In the genomic region with DNA sequence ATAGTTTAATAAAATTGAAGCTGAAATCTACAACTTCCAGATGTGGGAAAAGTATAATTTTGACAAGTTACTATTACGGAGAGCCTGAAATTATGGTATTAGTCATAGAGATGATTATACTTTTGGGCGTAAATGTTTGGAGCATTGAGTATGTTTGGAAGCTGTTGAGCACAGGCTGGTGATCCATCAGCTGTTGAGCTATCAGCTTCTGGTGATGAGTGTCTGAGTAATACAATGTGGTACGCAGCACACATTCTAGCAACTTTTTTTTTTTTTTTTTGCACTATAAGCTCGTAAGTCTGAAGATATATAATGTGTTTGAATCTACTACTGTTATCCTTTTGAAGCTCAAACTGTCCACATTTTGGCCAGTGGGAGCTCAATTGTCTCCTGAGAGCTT, we compare ENCODE assay signal across 19 cellular contexts.
A peak's percentile ranks its signal among the peaks of the same experiment; 100 is the strongest.
DNase-seq lines count a peak whose midpoint lies in the region; ATAC-seq, FAIRE-seq and TF ChIP-seq lines count a peak whose summit lies in the region.
"Had no signal": no experiment of that assay in that cellular context is flagged by ENCODE, and none has a peak within 500 bp of the region (broad histone marks: within the 10 kb centered on the region; RNA-seq: fewer than 3 reads in every experiment).

No MANE protein-coding gene starts in this region.

- no peaks in the 10 kb centered on the region for H3K9me3 Mint-ChIP-seq in astrocyte (ENCODE audit: unreplicated experiment)
- no peaks in the 10 kb centered on the region for H3K9me3 Mint-ChIP-seq in activated T-helper 17 cell treated with anti-CD3 and anti-CD28 coated beads, Interleukin-2, amount 50 U/mL, for 72 hours
- H3K9me3 Mint-ChIP-seq: neural progenitor cell; stimulated activated naive CD8-positive, alpha-beta T cell treated with anti-CD3 and anti-CD28 coated beads, Interleukin-15, Interleukin-2, amounts not matched to agents 100 ng/mL and 50 ng/mL, for 24 hours had no signal

- H4K20me1 ChIP-seq in GM23248 (ENCODE audit: insufficient read depth) (no peaks in the 10 kb centered on the region), astrocyte (ENCODE audit: insufficient read depth, low read length) (no peaks in the 10 kb centered on the region)

- POLR2A ChIA-PET in AG04450 (lab: Yijun Ruan, JAX): no interaction called here

- H3K4me3 Mint-ChIP-seq in astrocyte (ENCODE audit: unreplicated experiment): no peak overlapping the region
- H3K4me3 Mint-ChIP-seq in activated T-helper 17 cell treated with anti-CD3 and anti-CD28 coated beads, Interleukin-2, amount 50 U/mL, for 72 hours: no peak overlapping the region
- H3K4me3 Mint-ChIP-seq: neural progenitor cell; stimulated activated naive CD8-positive, alpha-beta T cell treated with anti-CD3 and anti-CD28 coated beads, Interleukin-15, Interleukin-2, amounts not matched to agents 100 ng/mL and 50 ng/mL, for 24 hours had no signal

- no peak overlapping the region for H3K27ac Mint-ChIP-seq in astrocyte (ENCODE audit: unreplicated experiment)
- no peak overlapping the region for H3K27ac Mint-ChIP-seq in activated T-helper 17 cell treated with anti-CD3 and anti-CD28 coated beads, Interleukin-2, amount 50 U/mL, for 72 hours
- H3K27ac Mint-ChIP-seq: neural progenitor cell; stimulated activated naive CD8-positive, alpha-beta T cell treated with anti-CD3 and anti-CD28 coated beads, Interleukin-15, Interleukin-2, amounts not matched to agents 100 ng/mL and 50 ng/mL, for 24 hours had no signal

- H3K9me2 ChIP-seq in GM23248 (ENCODE audit: insufficient read depth): no peaks in the 10 kb centered on the region

- H3K4me3 ChIP-seq in AG04450 (ENCODE audit: low read depth, low read length): no peak overlapping the region
- H3K4me3 ChIP-seq in GM23248: peak overlapping the region; percentile 33
- H3K4me3 ChIP-seq in astrocyte (ENCODE audit: insufficient read depth, low read depth, low read length): no peak overlapping the region
- H3K4me3 ChIP-seq in fibroblast of villous mesenchyme (ENCODE audit: low read depth, low read length): no peak overlapping the region
- H3K4me3 ChIP-seq: esophagus muscularis mucosa, neural progenitor cell, SK-N-MC, upper lobe of right lung had no signal

- 0 to 1% methylated on average over 4 of the region's 4 CpGs for WGBS in GM23248 (ENCODE audit: low coverage in 1 of 2, low lambda C conversion rate in 2 of 2, missing lambda C conversion rate in 2 of 2), 2 experiments

- DNase-seq in AG04450 (ENCODE audit: low read depth, low spot score) (peak; percentile 29), GM23248 (peak; percentile 90), astrocyte (ENCODE audit: low read depth) (peak; percentile 87), fibroblast of villous mesenchyme (ENCODE audit: low read depth) (peak; percentile 25), hepatic stellate cell (ENCODE audit: low spot score) (no peak), urothelium cell line (ENCODE audit: low spot score) (no peak)
- DNase-seq: activated CD4-positive, alpha-beta T cell treated with anti-CD3 and anti-CD28 coated beads for 1 hour; central memory CD4-positive, alpha-beta T cell; effector CD4-positive, alpha-beta T cell; left colon; NCI-H1105 treated with DMSO at 0.1 percent for 48 hours; OCI-M1; upper lobe of right lung had no signal

- H3K36me3 Mint-ChIP-seq in astrocyte (ENCODE audit: low read depth, unreplicated experiment): no peaks in the 10 kb centered on the region
- H3K36me3 Mint-ChIP-seq in activated T-helper 17 cell treated with anti-CD3 and anti-CD28 coated beads, Interleukin-2, amount 50 U/mL, for 72 hours (ENCODE audit: low read depth): peaks cover 18% of the 10 kb centered on the region

- 0 out of 2 replicates have a peak overlapping the region, but pooled peaks have one; percentile 20 for H3K9ac ChIP-seq in GM23248
- H3K9ac ChIP-seq in astrocyte (ENCODE audit: low read length): no peak overlapping the region
- H3K9ac ChIP-seq: neural progenitor cell had no signal

- H3K36me3 ChIP-seq in GM23248 (ENCODE audit: low read depth) (no peaks in the 10 kb centered on the region), astrocyte (ENCODE audit: insufficient read depth, low read length) (no peaks in the 10 kb centered on the region)
- H3K36me3 ChIP-seq: neural progenitor cell, upper lobe of right lung had no signal

- no peaks in the 10 kb centered on the region for H3K9me3 ChIP-seq in AG04450 (ENCODE audit: control insufficient read depth, insufficient read depth, low read length)
- no peaks in the 10 kb centered on the region for H3K9me3 ChIP-seq in GM23248 (ENCODE audit: low read depth)
- H3K9me3 ChIP-seq in astrocyte (ENCODE audit: insufficient read depth, low read depth, low read length): no peaks in the 10 kb centered on the region
- H3K9me3 ChIP-seq: esophagus muscularis mucosa, upper lobe of right lung had no signal

- H3K4me2 ChIP-seq in GM23248 (ENCODE audit: unreplicated experiment) (peak overlapping the region; percentile 69), astrocyte (ENCODE audit: low read length) (peak overlapping the region; percentile 14)
- H3K4me2 ChIP-seq: neural progenitor cell had no signal

- no peak for ATAC-seq in HG02623 (IDR thresholded peaks at IDR 0.05; ENCODE audit: unreplicated experiment)
- no peak for ATAC-seq in activated T-helper 17 cell treated with anti-CD3 and anti-CD28 coated beads, Interleukin-2, amount 50 U/mL, for 72 hours (replicated peaks)
- ATAC-seq: left colon, upper lobe of right lung had no signal

- H3K27me3 ChIP-seq in AG04450 (ENCODE audit: control insufficient read depth, insufficient read depth, low read length): no peaks in the 10 kb centered on the region
- no peaks in the 10 kb centered on the region for H3K27me3 ChIP-seq in GM23248 (replicated peaks; ENCODE audit: insufficient read depth)
- no peaks in the 10 kb centered on the region for H3K27me3 ChIP-seq in astrocyte (ENCODE audit: insufficient read depth, low read length)
- H3K27me3 ChIP-seq: esophagus muscularis mucosa, neural progenitor cell, upper lobe of right lung had no signal

- TF ChIP-seq CTCF in AG04450 (IDR thresholded peaks at IDR 0.05; ENCODE audit: low read depth, low read length): no peak
- no peak for TF ChIP-seq CTCF in astrocyte (IDR thresholded peaks at IDR 0.05; ENCODE audit: insufficient read depth, low read depth, low read length)
- TF ChIP-seq CTCF in fibroblast of villous mesenchyme (IDR thresholded peaks at IDR 0.05; ENCODE audit: insufficient read depth, low read depth, low read length): no peak

- peaks cover 14% of the 10 kb centered on the region for H3F3A ChIP-seq in GM23248 (ENCODE audit: insufficient read depth)

- no peaks in the 10 kb centered on the region for H3K27me3 Mint-ChIP-seq in astrocyte (ENCODE audit: low read depth, unreplicated experiment)
- no peaks in the 10 kb centered on the region for H3K27me3 Mint-ChIP-seq in activated T-helper 17 cell treated with anti-CD3 and anti-CD28 coated beads, Interleukin-2, amount 50 U/mL, for 72 hours
- H3K27me3 Mint-ChIP-seq: stimulated activated naive CD8-positive, alpha-beta T cell treated with anti-CD3 and anti-CD28 coated beads, Interleukin-15, Interleukin-2, amounts not matched to agents 100 ng/mL and 50 ng/mL, for 24 hours had no signal

- in situ Hi-C loops in GM23248 (cut with MboI): no loop called here

- peaks cover 22% of the 10 kb centered on the region for H3K4me1 ChIP-seq in GM23248 (ENCODE audit: insufficient read depth)
- no peaks in the 10 kb centered on the region for H3K4me1 ChIP-seq in astrocyte (ENCODE audit: insufficient read depth, low read length)
- H3K4me1 ChIP-seq: esophagus muscularis mucosa, upper lobe of right lung had no signal

- H2AFZ ChIP-seq in GM23248 (no peak overlapping the region), astrocyte (ENCODE audit: low read depth, low read length) (no peak overlapping the region)
- H2AFZ ChIP-seq: neural progenitor cell had no signal

- FAIRE-seq in astrocyte (lab: Jason Lieb, UNC) (no peak), urothelium cell line (lab: Jason Lieb, UNC) (no peak)

- H3K4me1 Mint-ChIP-seq in astrocyte (ENCODE audit: low read depth, unreplicated experiment): no peaks in the 10 kb centered on the region
- no peaks in the 10 kb centered on the region for H3K4me1 Mint-ChIP-seq in activated T-helper 17 cell treated with anti-CD3 and anti-CD28 coated beads, Interleukin-2, amount 50 U/mL, for 72 hours

- H3K79me2 ChIP-seq in GM23248 (ENCODE audit: insufficient read depth): no peaks in the 10 kb centered on the region
- no peaks in the 10 kb centered on the region for H3K79me2 ChIP-seq in astrocyte (ENCODE audit: insufficient read depth, low read length)

- CTCF ChIA-PET in AG04450 (lab: Charles Lee): interaction anchor here (0.6 to 2.1 kb wide), 3 partner anchors 20 to 1240 kb away, joined by 3 to 18 read pairs (median 3); no protein-coding TSS in a partner anchor

- H3K27ac ChIP-seq in AG04450 (ENCODE audit: low read depth, low read length): no peak overlapping the region
- H3K27ac ChIP-seq in GM23248: no peak overlapping the region; the same call in 1 of the 2 replicates
- H3K27ac ChIP-seq in astrocyte (ENCODE audit: low read depth, low read length): no peak overlapping the region
- H3K27ac ChIP-seq: esophagus muscularis mucosa, neural progenitor cell, SK-N-MC, upper lobe of right lung had no signal

Comparison
In these comparisons a context has a peak if more than half of its experiments do, and no peak if none do; other contexts are left out.
1. DNase-seq: peak in AG04450 (single experiment), GM23248 (single experiment), astrocyte (single experiment) and fibroblast of villous mesenchyme (single experiment); none in hepatic stellate cell (single experiment) and urothelium cell line (single experiment).